ENCODE assay signal across 14 cellular contexts in the genomic region with DNA sequence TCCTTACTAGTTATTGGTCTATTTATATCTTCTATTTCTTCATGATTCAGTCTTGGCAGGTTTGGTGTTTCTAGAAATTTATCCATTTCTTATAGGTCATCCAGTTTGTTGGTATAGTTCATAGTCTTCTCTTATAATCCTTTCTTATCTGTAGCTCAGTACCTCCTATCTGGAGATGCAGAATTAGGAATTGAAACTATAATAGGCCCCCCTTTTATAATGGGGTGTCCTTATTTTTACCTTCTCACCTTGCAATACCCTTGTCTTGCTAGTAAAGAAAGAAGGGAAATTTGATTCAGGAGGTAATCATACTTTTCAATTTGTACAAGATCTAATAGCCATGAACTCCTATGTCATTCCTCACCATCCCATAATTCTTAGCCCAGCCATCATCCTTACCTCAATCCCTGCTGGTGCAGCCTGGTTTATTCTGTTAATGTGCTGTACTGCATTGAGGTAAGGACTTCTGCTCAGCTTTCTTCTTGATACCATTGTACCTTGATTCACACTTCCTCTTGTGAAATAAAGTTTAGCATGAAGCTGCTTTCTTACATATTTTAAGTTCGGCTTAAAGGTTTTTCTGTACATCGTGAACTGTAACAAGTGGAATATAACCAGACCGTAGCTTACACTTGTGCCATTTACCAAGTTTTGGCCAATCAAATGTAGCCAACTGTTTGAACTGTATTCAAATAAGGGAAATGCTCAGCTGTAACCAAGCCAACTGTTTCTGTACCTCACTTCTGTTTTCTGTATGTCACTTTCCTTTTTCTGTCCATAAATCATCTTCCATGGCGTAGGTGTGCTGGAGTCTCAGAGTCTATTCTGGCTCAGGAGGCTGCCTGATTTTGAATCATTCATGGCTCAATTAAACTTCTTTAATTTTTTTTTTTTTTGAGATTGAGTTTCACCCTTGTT. TPM values are rescaled to one million over a fixed set of nuclear protein-coding genes. Genes with fewer than 3 reads are reported as not detected.
A peak's percentile ranks its signal among the peaks of the same experiment; 100 is the strongest.
DNase-seq lines count a peak whose midpoint lies in the region; ATAC-seq and TF ChIP-seq lines count a peak whose summit lies in the region.
"Had no signal": no experiment of that assay in that cellular context is flagged by ENCODE, and none has a peak within 500 bp of the region (broad histone marks: within the 10 kb centered on the region; RNA-seq: fewer than 3 reads in every experiment).

No MANE protein-coding gene starts in this region.

- no peak overlapping the region for H3K9ac ChIP-seq in GM23248

- H4K20me1 ChIP-seq in GM23248 (ENCODE audit: insufficient read depth), result no peaks in the 10 kb centered on the region

- H3K9me3 ChIP-seq in GM23248 (ENCODE audit: low read depth), result no peaks in the 10 kb centered on the region
- no peaks in the 10 kb centered on the region for H3K9me3 ChIP-seq in CD8-positive, alpha-beta T cell (ENCODE audit: low read length)

- peaks cover 31% of the 10 kb centered on the region for H3F3A ChIP-seq in GM23248 (ENCODE audit: insufficient read depth)

- peak overlapping the region; percentile 69 for H3K27ac Mint-ChIP-seq in activated B cell treated with CpG ODN at 0.5 μM for 24 hours
- no peak overlapping the region for H3K27ac Mint-ChIP-seq in activated T-helper 17 cell treated with anti-CD3 and anti-CD28 coated beads, Interleukin-2, amount 50 U/mL, for 72 hours
- H3K27ac Mint-ChIP-seq in CD8-positive, alpha-beta T cell, result no peak overlapping the region
- H3K27ac Mint-ChIP-seq: activated naive CD4-positive, alpha-beta T cell treated with anti-CD3 and anti-CD28 coated beads, Interleukin-2, amount 50 U/mL, for 24 hours; GM23338; nephron progenitor cell had no signal

- H3K9me3 Mint-ChIP-seq in activated B cell treated with CpG ODN at 0.5 μM for 24 hours, result peaks cover 4% of the 10 kb centered on the region
- peaks cover 8% of the 10 kb centered on the region for H3K9me3 Mint-ChIP-seq in activated T-helper 17 cell treated with anti-CD3 and anti-CD28 coated beads, Interleukin-2, amount 50 U/mL, for 72 hours
- peaks cover 9% of the 10 kb centered on the region for H3K9me3 Mint-ChIP-seq in CD8-positive, alpha-beta T cell

- H3K4me1 ChIP-seq in GM23248 (ENCODE audit: insufficient read depth), result peaks cover 32% of the 10 kb centered on the region
- H3K4me1 ChIP-seq in CD8-positive, alpha-beta T cell (ENCODE audit: insufficient read depth, low read length), result no peaks in the 10 kb centered on the region

- 73 to 81% methylated on average over 4 of the region's 4 CpGs for WGBS in GM23248 (ENCODE audit: low coverage in 1 of 2, low lambda C conversion rate in 2 of 2, missing lambda C conversion rate in 2 of 2), 2 experiments

- no peak overlapping the region for H2AFZ ChIP-seq in GM23248
- H2AFZ ChIP-seq: GM23338 had no signal

- H3K4me3 ChIP-seq in GM23248, result no peak overlapping the region
- H3K4me3 ChIP-seq in CD8-positive, alpha-beta T cell (ENCODE audit: low read depth, low read length), result no peak overlapping the region
- H3K4me3 ChIP-seq: GM23338, thoracic aorta had no signal

- H3K36me3 ChIP-seq in GM23248 (ENCODE audit: low read depth), result no peaks in the 10 kb centered on the region
- H3K36me3 ChIP-seq in CD8-positive, alpha-beta T cell (ENCODE audit: insufficient read depth, low read length), result no peaks in the 10 kb centered on the region
- H3K36me3 ChIP-seq: thoracic aorta had no signal

- peaks cover 30% of the 10 kb centered on the region; the same call in 1 of the 2 replicates for H3K27me3 ChIP-seq in GM23248 (replicated peaks; ENCODE audit: insufficient read depth)
- no peaks in the 10 kb centered on the region for H3K27me3 ChIP-seq in CD8-positive, alpha-beta T cell (ENCODE audit: insufficient read depth, low read length)

- H3K9me2 ChIP-seq in GM23248 (ENCODE audit: insufficient read depth), result no peaks in the 10 kb centered on the region

- H3K4me2 ChIP-seq in GM23248 (ENCODE audit: unreplicated experiment), result no peak overlapping the region
- H3K4me2 ChIP-seq: GM23338 had no signal

- CTCF ChIA-PET in activated B cell treated with CpG ODN at 0.5 μM for 24 hours (lab: Charles Lee), result interaction anchor here (1.1 kb wide), 1 partner anchor 9 kb away, joined by 3 read pairs; no protein-coding TSS in a partner anchor
- CTCF ChIA-PET in CD8-positive, alpha-beta T cell (lab: Charles Lee), result no interaction called here

- no peaks in the 10 kb centered on the region for H3K27me3 Mint-ChIP-seq in activated B cell treated with CpG ODN at 0.5 μM for 24 hours
- peaks cover 8% of the 10 kb centered on the region for H3K27me3 Mint-ChIP-seq in activated T-helper 17 cell treated with anti-CD3 and anti-CD28 coated beads, Interleukin-2, amount 50 U/mL, for 72 hours
- H3K27me3 Mint-ChIP-seq in CD8-positive, alpha-beta T cell (ENCODE audit: low read depth), result peaks cover 6% of the 10 kb centered on the region
- H3K27me3 Mint-ChIP-seq: activated naive CD4-positive, alpha-beta T cell treated with anti-CD3 and anti-CD28 coated beads, Interleukin-2, amount 50 U/mL, for 24 hours had no signal

- DNase-seq in activated B cell treated with CpG ODN at 0.5 μM for 24 hours (no peak), GM23248 (no peak), Right ventricle myocardium superior (no peak)
- DNase-seq in CD8-positive, alpha-beta T cell, result no peak
- DNase-seq: activated CD4-positive, CD25-positive, alpha-beta regulatory T cell; MM.1S; nephron progenitor cell had no signal

- in situ Hi-C loops in GM23248 (cut with MboI), result no loop called here

- ATAC-seq in GM18517 (IDR thresholded peaks at IDR 0.05; ENCODE audit: unreplicated experiment), result peak; percentile 78
- peak; percentile 75 for ATAC-seq in GM21526 (IDR thresholded peaks at IDR 0.05; ENCODE audit: low FRiP score, unreplicated experiment)
- peak; percentile 44 for ATAC-seq in HG03139 (IDR thresholded peaks at IDR 0.05; ENCODE audit: unreplicated experiment)
- peak; percentile 89 for ATAC-seq in activated B cell treated with CpG ODN at 0.5 μM for 24 hours (ENCODE audit: low read depth)
- no peak for ATAC-seq in activated T-helper 17 cell treated with anti-CD3 and anti-CD28 coated beads, Interleukin-2, amount 50 U/mL, for 72 hours (replicated peaks)
- ATAC-seq in Right ventricle myocardium superior (ENCODE audit: poor library complexity), result no peak
- no peak for ATAC-seq in CD8-positive, alpha-beta T cell
- ATAC-seq: GM23338 had no signal

- H3K4me3 Mint-ChIP-seq in activated B cell treated with CpG ODN at 0.5 μM for 24 hours, result peak overlapping the region; percentile 77
- no peak overlapping the region for H3K4me3 Mint-ChIP-seq in activated T-helper 17 cell treated with anti-CD3 and anti-CD28 coated beads, Interleukin-2, amount 50 U/mL, for 72 hours
- no peak overlapping the region for H3K4me3 Mint-ChIP-seq in CD8-positive, alpha-beta T cell
- H3K4me3 Mint-ChIP-seq: activated naive CD4-positive, alpha-beta T cell treated with anti-CD3 and anti-CD28 coated beads, Interleukin-2, amount 50 U/mL, for 24 hours; GM23338; nephron progenitor cell had no signal

- POLR2A ChIA-PET in activated B cell treated with CpG ODN at 0.5 μM for 24 hours (lab: Charles Lee), result interaction anchor here (0.6 to 1.2 kb wide), 3 partner anchors 100 to 1807 kb away, joined by 3 to 6 read pairs (median 3); partner anchors contain the start of genes CREB1 and PIKFYVE
- POLR2A ChIA-PET in CD8-positive, alpha-beta T cell (lab: Charles Lee), result no interaction called here

- H3K27ac ChIP-seq in GM23248, result no peak overlapping the region
- H3K27ac ChIP-seq in CD8-positive, alpha-beta T cell (ENCODE audit: low read depth, low read length), result no peak overlapping the region
- H3K27ac ChIP-seq: thoracic aorta had no signal

- intact Hi-C loops in activated B cell treated with CpG ODN at 0.5 μM for 24 hours (cut with micrococcal nuclease) (no loop called here), Right ventricle myocardium superior (cut with DNase I) (no loop called here)
- intact Hi-C loops in CD8-positive, alpha-beta T cell (cut with DNase I, micrococcal nuclease), result no loop called here

- H3K79me2 ChIP-seq in GM23248 (ENCODE audit: insufficient read depth), result no peaks in the 10 kb centered on the region

- H3K36me3 Mint-ChIP-seq in activated B cell treated with CpG ODN at 0.5 μM for 24 hours (ENCODE audit: low read depth), result peaks cover under 1% of the 10 kb centered on the region
- H3K36me3 Mint-ChIP-seq in activated T-helper 17 cell treated with anti-CD3 and anti-CD28 coated beads, Interleukin-2, amount 50 U/mL, for 72 hours (ENCODE audit: low read depth), result no peaks in the 10 kb centered on the region
- peaks cover 4% of the 10 kb centered on the region for H3K36me3 Mint-ChIP-seq in CD8-positive, alpha-beta T cell

- H3K4me1 Mint-ChIP-seq in activated B cell treated with CpG ODN at 0.5 μM for 24 hours, result peaks cover 15% of the 10 kb centered on the region
- H3K4me1 Mint-ChIP-seq in activated T-helper 17 cell treated with anti-CD3 and anti-CD28 coated beads, Interleukin-2, amount 50 U/mL, for 72 hours, result peaks cover 8% of the 10 kb centered on the region
- H3K4me1 Mint-ChIP-seq in CD8-positive, alpha-beta T cell (ENCODE audit: low read depth), result peaks cover 4% of the 10 kb centered on the region
- H3K4me1 Mint-ChIP-seq: activated naive CD4-positive, alpha-beta T cell treated with anti-CD3 and anti-CD28 coated beads, Interleukin-2, amount 50 U/mL, for 24 hours; nephron progenitor cell had no signal

- TF ChIP-seq CTCF in activated B cell treated with CpG ODN at 0.5 μM for 24 hours (IDR thresholded peaks at IDR 0.05), result no peak
- no peak for TF ChIP-seq CTCF in CD8-positive, alpha-beta T cell (IDR thresholded peaks at IDR 0.05)

RNA-seq across cellular contexts. Expression of gene PTH2R, which starts 40.1 kb away (rescaled TPM):
- total RNA-seq in activated B cell treated with CpG ODN at 0.5 μM for 24 hours, result 0.29 and 0.34 TPM in 2 replicates
- total RNA-seq in activated T-helper 17 cell treated with anti-CD3 and anti-CD28 coated beads, Interleukin-2, amount 50 U/mL, for 72 hours, result under 1 TPM in 1 of 2 donors, not detected in 1; 0.29 TPM
- not detected in 2 replicates for total RNA-seq in GM23248 (2014; rRNA removed; shearing (Covaris generic))
- polyA plus RNA-seq in GM23248 (2016; fragmentation: Nextera tagmentation; extraction: Ambion mirVana), result not detected in 2 replicates
- not detected for total RNA-seq in Right ventricle myocardium superior
- not detected for total RNA-seq in CD8-positive, alpha-beta T cell
- total RNA-seq: thoracic aorta had no signal

Comparison
In these comparisons a context has a peak if more than half of its experiments do, and no peak if none do; other contexts are left out.
1. ATAC-seq: peak in GM18517 (single experiment), GM21526 (single experiment), HG03139 (single experiment) and activated B cell treated with CpG ODN at 0.5 μM for 24 hours (single experiment); none in activated T-helper 17 cell treated with anti-CD3 and anti-CD28 coated beads, Interleukin-2, amount 50 U/mL, for 72 hours (single experiment), Right ventricle myocardium superior (single experiment) and CD8-positive, alpha-beta T cell (single experiment).